8 cellular contexts compared by ENCODE assay signal in genomic region chr1:91165033-91165654, GRCh38.
A peak's percentile ranks its signal among the peaks of the same experiment; 100 is the strongest.
DNase-seq lines count a peak whose midpoint lies in the region; ATAC-seq and TF ChIP-seq lines count a peak whose summit lies in the region.

No MANE protein-coding gene starts in this region.

- TF ChIP-seq CTCF in GM12865 (IDR thresholded peaks at IDR 0.05; ENCODE audit: insufficient read depth, low read depth, low read length, missing control alignments), result peak; percentile 96
- peak; percentile 85 for TF ChIP-seq CTCF in psoas muscle (IDR thresholded peaks at IDR 0.05)

- H3K36me3 ChIP-seq in psoas muscle (ENCODE audit: insufficient read depth in 1 of 2, low read depth in 1 of 2), result no peaks in the 10 kb centered on the region

- H3K27ac Mint-ChIP-seq in activated naive CD8-positive, alpha-beta T cell treated with anti-CD3 and anti-CD28 coated beads for 36 hours, result no peak overlapping the region

- ATAC-seq in SK-N-SH treated with all-trans-retinoic acid at 6 μM for 48 hours (peak; percentile 99), psoas muscle (peak; percentile 76 to 94 (median 86))

- H3K27ac ChIP-seq in psoas muscle, result no peak overlapping the region

- no peaks in the 10 kb centered on the region for H3K27me3 ChIP-seq in psoas muscle (ENCODE audit: insufficient read depth in 3 of 3, low read length in 2 of 3)

- no peaks in the 10 kb centered on the region for H3K36me3 Mint-ChIP-seq in activated naive CD8-positive, alpha-beta T cell treated with anti-CD3 and anti-CD28 coated beads for 36 hours

- no peak overlapping the region for H3K4me3 Mint-ChIP-seq in activated naive CD8-positive, alpha-beta T cell treated with anti-CD3 and anti-CD28 coated beads for 36 hours

- H3K4me3 ChIP-seq in GM12865 (ENCODE audit: low read depth, low read length) (no peak overlapping the region), psoas muscle (no peak overlapping the region)

- H3K9me3 ChIP-seq in psoas muscle, result no peaks in the 10 kb centered on the region

- H3K4me1 ChIP-seq in psoas muscle, result no peaks in the 10 kb centered on the region

- intact Hi-C loops in cardiac septum (cut with DNase I) (loop anchor here (10.0 kb wide), 3 partner anchors 340 to 1050 kb away; partner anchors contain the start of gene CDC7), psoas muscle (cut with DNase I) (loop anchor here in 1 of 2 donors (10.0 kb wide), 1 partner anchor 440 kb away; no protein-coding TSS in a partner anchor)

- DNase-seq in GM12865 (ENCODE audit: low read depth), result peak; percentile 75
- peak; percentile 28 for DNase-seq in HCEC 1CT
- peak; percentile 54 for DNase-seq in M059J (ENCODE audit: low read depth)
- peak; percentile 69 for DNase-seq in activated naive CD8-positive, alpha-beta T cell treated with anti-CD3 and anti-CD28 coated beads for 36 hours
- peak; percentile 87 for DNase-seq in cardiac septum (ENCODE audit: low spot score)
- peak; percentile 61 to 85 for DNase-seq in psoas muscle
- no peak for DNase-seq in NCI-H1048 (lab: John Stamatoyannopoulos, UW)

- H3K27me3 Mint-ChIP-seq in activated naive CD8-positive, alpha-beta T cell treated with anti-CD3 and anti-CD28 coated beads for 36 hours, result no peaks in the 10 kb centered on the region

- H3K9me3 Mint-ChIP-seq in activated naive CD8-positive, alpha-beta T cell treated with anti-CD3 and anti-CD28 coated beads for 36 hours, result no peaks in the 10 kb centered on the region

- H3K4me1 Mint-ChIP-seq in activated naive CD8-positive, alpha-beta T cell treated with anti-CD3 and anti-CD28 coated beads for 36 hours, result no peaks in the 10 kb centered on the region

- 36 to 41% (median 38%) methylated on average over 14 of the region's 14 CpGs for WGBS in psoas muscle, 3 donors

TF ChIP-seq in SK-N-SH treated with all-trans-retinoic acid at 6 μM for 48 hours, 23 proteins besides CTCF, POLR2A, EP300 and RAD21:
- TF ChIP-seq PATZ1 (CRISPR knock-in tag; IDR thresholded peaks at IDR 0.05; ENCODE audit: borderline replicate concordance) (no peak), BACH2 (CRISPR knock-in tag; IDR thresholded peaks at IDR 0.05; ENCODE audit: borderline replicate concordance) (no peak), CSDC2 (CRISPR knock-in tag; IDR thresholded peaks at IDR 0.05) (no peak), ZC3H10 (CRISPR knock-in tag; IDR thresholded peaks at IDR 0.05) (no peak), ESRRG (CRISPR knock-in tag; IDR thresholded peaks at IDR 0.05) (no peak), ZNF70 (CRISPR knock-in tag; IDR thresholded peaks at IDR 0.05) (no peak), ZFP3 (CRISPR knock-in tag; IDR thresholded peaks at IDR 0.05) (no peak), ZFP30 (CRISPR knock-in tag; IDR thresholded peaks at IDR 0.05) (no peak), RARB (CRISPR knock-in tag; IDR thresholded peaks at IDR 0.05) (no peak), ARNTL (CRISPR knock-in tag; IDR thresholded peaks at IDR 0.05; ENCODE audit: borderline replicate concordance, low read depth) (no peak), ZNF8 (CRISPR knock-in tag; IDR thresholded peaks at IDR 0.05) (no peak), ISL1 (CRISPR knock-in tag; IDR thresholded peaks at IDR 0.05) (no peak)
- TF ChIP-seq, protein P1, sequence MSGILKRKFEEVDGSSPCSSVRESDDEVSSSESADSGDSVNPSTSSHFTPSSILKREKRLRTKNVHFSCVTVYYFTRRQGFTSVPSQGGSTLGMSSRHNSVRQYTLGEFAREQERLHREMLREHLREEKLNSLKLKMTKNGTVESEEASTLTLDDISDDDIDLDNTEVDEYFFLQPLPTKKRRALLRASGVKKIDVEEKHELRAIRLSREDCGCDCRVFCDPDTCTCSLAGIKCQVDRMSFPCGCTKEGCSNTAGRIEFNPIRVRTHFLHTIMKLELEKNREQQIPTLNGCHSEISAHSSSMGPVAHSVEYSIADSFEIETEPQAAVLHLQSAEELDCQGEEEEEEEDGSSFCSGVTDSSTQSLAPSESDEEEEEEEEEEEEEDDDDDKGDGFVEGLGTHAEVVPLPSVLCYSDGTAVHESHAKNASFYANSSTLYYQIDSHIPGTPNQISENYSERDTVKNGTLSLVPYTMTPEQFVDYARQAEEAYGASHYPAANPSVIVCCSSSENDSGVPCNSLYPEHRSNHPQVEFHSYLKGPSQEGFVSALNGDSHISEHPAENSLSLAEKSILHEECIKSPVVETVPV (CRISPR knock-in tag; IDR thresholded peaks at IDR 0.05), result no peak
